ENCODE assay signal across 8 cellular contexts in the genomic region with DNA sequence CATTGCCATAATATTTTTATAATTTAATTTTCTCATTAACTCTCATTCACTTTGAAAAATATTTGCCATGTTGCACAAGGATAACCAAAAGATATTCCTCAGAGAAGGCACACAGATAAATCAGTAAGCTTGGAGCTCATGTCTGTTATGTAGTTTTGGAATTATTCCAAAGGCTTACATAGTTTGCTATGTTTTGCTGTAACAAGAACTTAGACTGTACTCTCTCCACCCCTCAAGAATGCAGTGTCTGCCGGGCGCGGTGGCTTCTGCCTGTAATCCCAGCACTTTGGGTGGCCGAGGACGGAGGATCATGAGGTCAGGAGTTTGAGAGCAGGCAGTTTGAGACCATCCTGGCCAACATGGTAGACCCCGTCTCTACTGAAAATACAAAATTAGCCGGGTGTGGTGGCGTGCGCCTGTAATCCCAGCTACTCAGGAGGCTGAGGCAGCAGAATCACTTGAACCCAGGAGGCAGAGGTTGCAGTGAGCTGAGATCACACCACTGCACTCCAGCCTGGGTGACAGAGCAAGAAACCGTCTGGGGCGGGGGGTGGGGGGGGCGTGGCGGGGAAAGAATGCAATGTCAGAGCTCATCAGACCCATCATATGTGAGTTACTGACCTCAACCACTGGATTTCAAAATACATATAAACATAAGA.
A peak's percentile ranks its signal among the peaks of the same experiment; 100 is the strongest.
DNase-seq lines count a peak whose midpoint lies in the region; TF ChIP-seq lines count a peak whose summit lies in the region.
"Not testable (repeated sequence)": the region's sequence is repeated elsewhere in the genome, so short reads cannot be mapped to it uniquely, and the experiment has no call there.

No MANE protein-coding gene starts in this region.

- WGBS in esophagus muscularis mucosa, result 73% methylated on average over 13 of the region's 13 CpGs
- 46% methylated on average over 10 of the region's 13 CpGs for WGBS in suprapubic skin

- H3K4me1 ChIP-seq in esophagus muscularis mucosa, suprapubic skin: not testable (repeated sequence)

- not testable (repeated sequence) for H3K4me3 ChIP-seq in esophagus muscularis mucosa, suprapubic skin

- not testable (repeated sequence) for TF ChIP-seq POLR2A in esophagus muscularis mucosa (IDR thresholded peaks at IDR 0.05; ENCODE audit: low read depth); suprapubic skin (IDR thresholded peaks at IDR 0.05)

- not testable (repeated sequence) for TF ChIP-seq CTCF in esophagus muscularis mucosa (IDR thresholded peaks at IDR 0.05); suprapubic skin (IDR thresholded peaks at IDR 0.05)

- H3K27ac ChIP-seq in esophagus muscularis mucosa (replicated peaks in 1 of 4), result not testable (repeated sequence)
- peak overlapping the region; percentile 38 for H3K27ac ChIP-seq in suprapubic skin

- peak; percentile 0 for DNase-seq in A172 (ENCODE audit: low spot score)
- peak; percentile 37 for DNase-seq in H4 (ENCODE audit: low spot score)
- peak; percentile 0 for DNase-seq in M059J (ENCODE audit: low read depth)
- peak; percentile 79 for DNase-seq in amniotic epithelial cell (ENCODE audit: low read depth)
- peak; percentile 53 for DNase-seq in esophagus muscularis mucosa (ENCODE audit: extremely low spot score)
- peak; percentile 85 for DNase-seq in iris pigment epithelial cell (ENCODE audit: low read depth)
- peak; percentile 34 for DNase-seq in posterior vena cava (ENCODE audit: low spot score)
- peak in 1 of 2 donors; percentile 38 for DNase-seq in suprapubic skin (ENCODE audit: low spot score in 2 of 2)

- not testable (repeated sequence) for H3K36me3 ChIP-seq in esophagus muscularis mucosa, suprapubic skin

- intact Hi-C loops in esophagus muscularis mucosa (cut with DNase I); posterior vena cava (cut with DNase I): not testable (repeated sequence)

- TF ChIP-seq EP300 in esophagus muscularis mucosa (IDR thresholded peaks at IDR 0.05); suprapubic skin (IDR thresholded peaks at IDR 0.05): not testable (repeated sequence)

- not testable (repeated sequence) for H3K9me3 ChIP-seq in esophagus muscularis mucosa, suprapubic skin

- H3K27me3 ChIP-seq in esophagus muscularis mucosa, suprapubic skin: not testable (repeated sequence)
